In the genomic region with DNA sequence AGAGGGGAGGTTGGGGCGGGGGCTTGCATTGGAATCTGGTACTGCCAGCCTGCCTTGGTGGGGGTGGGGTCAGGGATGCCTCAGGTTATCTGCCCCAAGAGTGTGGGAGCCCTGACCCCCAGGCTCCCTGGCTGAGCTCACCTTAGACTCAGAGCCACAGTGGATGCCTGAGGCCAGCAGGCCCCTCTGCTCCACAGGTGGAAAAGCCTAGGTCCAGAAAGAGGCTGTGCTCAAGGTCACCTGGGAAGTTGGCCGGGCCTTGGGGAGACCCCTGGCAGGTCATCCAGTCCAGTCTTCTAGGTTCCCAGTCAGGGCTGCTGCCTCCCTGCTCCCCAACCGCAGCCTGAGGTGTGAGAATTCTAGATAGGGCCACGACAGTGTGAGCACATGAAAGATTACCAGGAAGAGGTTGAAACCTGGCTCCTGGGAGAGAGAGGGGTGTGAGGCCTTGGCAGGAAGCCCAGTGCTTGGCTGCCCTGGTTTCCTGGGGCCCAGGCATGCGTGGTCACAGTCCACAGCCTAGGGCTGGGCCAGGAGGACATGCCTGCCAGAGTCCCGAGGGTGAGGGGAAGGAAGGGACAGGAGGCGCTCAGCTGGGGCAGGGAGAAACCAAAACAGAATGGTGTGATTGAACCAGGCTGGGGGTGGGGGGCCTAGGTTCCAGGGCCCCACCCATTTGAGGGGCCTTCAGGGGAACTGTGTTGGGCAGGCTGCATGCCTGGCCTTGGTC, we compare ENCODE assay signal across 8 cellular contexts. TPM values are rescaled to one million over a fixed set of nuclear protein-coding genes. Genes with fewer than 3 reads are reported as not detected.
DNase-seq lines count a peak whose midpoint lies in the region; ATAC-seq and TF ChIP-seq lines count a peak whose summit lies in the region.

No MANE protein-coding gene starts in this region.

- peaks cover 2 to 8% of the 10 kb centered on the region in 2 donors for H3K36me3 ChIP-seq in stomach smooth muscle (ENCODE audit: control insufficient read depth in 2 of 2, insufficient read depth in 2 of 2, low read length in 2 of 2)

- H3K27me3 ChIP-seq in stomach smooth muscle (ENCODE audit: control insufficient read depth in 1 of 2, insufficient read depth in 2 of 2, low read length in 2 of 2) = no peaks in the 10 kb centered on the region

- H3K4me3 Mint-ChIP-seq in immature natural killer cell = peak overlapping the region in 1 of 5 donors; percentile 50

- peak overlapping the region; percentile 23 to 29 for H3K9ac ChIP-seq in stomach smooth muscle (ENCODE audit: low read length in 2 of 2)

- no peak for ATAC-seq in GM21576 (IDR thresholded peaks at IDR 0.05; ENCODE audit: unreplicated experiment)

- H3K27me3 Mint-ChIP-seq in immature natural killer cell (ENCODE audit: low read depth in 3 of 3) = peaks cover 0 to 2% (median 1%) of the 10 kb centered on the region in 3 donors

- H3K27ac Mint-ChIP-seq in immature natural killer cell = peak overlapping the region in 5 of 6 donors; percentile 40 to 83 (median 73)

- peaks cover 22% of the 10 kb centered on the region for H3K4me1 ChIP-seq in stomach smooth muscle (ENCODE audit: control insufficient read depth, insufficient read depth, low read length)

- peaks cover 12 to 21% of the 10 kb centered on the region in 2 donors for H3K4me1 Mint-ChIP-seq in immature natural killer cell

- no peak overlapping the region for H3K4me3 ChIP-seq in LNCaP clone FGC (ENCODE audit: low read depth, low read length)
- no peak overlapping the region for H3K4me3 ChIP-seq in stomach smooth muscle (ENCODE audit: low read length in 2 of 2)

- DNase-seq in CMK (ENCODE audit: low read depth) = peak; percentile 87
- DNase-seq in LNCaP clone FGC (ENCODE audit: low read depth) = peak; percentile 69
- peak in 40 of 58 donors; percentile 16 to 70 (median 41) for DNase-seq in anterior cingulate cortex (lab: John Stamatoyannopoulos, UW)
- peak in 2 of 3 donors; percentile 22 to 29 for DNase-seq in immature natural killer cell
- no peak for DNase-seq in NCI-H446 treated with DMSO at 0.1 percent for 48 hours (lab: John Stamatoyannopoulos, UW)
- no peak for DNase-seq in activated CD4-positive, alpha-beta T cell treated with anti-CD3 and anti-CD28 coated beads, Interleukin-2, amount 50 U/mL, for 1 hour

- H3K9me3 Mint-ChIP-seq in immature natural killer cell = no peaks in the 10 kb centered on the region

- TF ChIP-seq CTCF in LNCaP clone FGC (IDR thresholded peaks at IDR 0.05; ENCODE audit: control insufficient read depth, extremely low read depth, insufficient read depth) = no peak

- H3K27ac ChIP-seq in stomach smooth muscle (ENCODE audit: low read length) = no peak overlapping the region

- peaks cover 0 to 4% (median 3%) of the 10 kb centered on the region in 3 donors for H3K36me3 Mint-ChIP-seq in immature natural killer cell

- no peaks in the 10 kb centered on the region for H3K9me3 ChIP-seq in stomach smooth muscle (ENCODE audit: control insufficient read depth in 2 of 2, low read length in 2 of 2)

RNA-seq across cellular contexts. Expression of a gene that starts 4.9 kb away (rescaled TPM):
- 1 to 10 TPM; 5.3 to 8.2 (median 5.4) TPM for polyA plus RNA-seq in immature natural killer cell

Comparison
In these comparisons a context has a peak if more than half of its experiments do, and no peak if none do; other contexts are left out.
1. DNase-seq: peak in CMK (single experiment), LNCaP clone FGC (single experiment), anterior cingulate cortex (40 of 58) and immature natural killer cell (2 of 3); none in NCI-H446 treated with DMSO at 0.1 percent for 48 hours (single experiment) and activated CD4-positive, alpha-beta T cell treated with anti-CD3 and anti-CD28 coated beads, Interleukin-2, amount 50 U/mL, for 1 hour (single experiment).